In genomic region chr20:36607586-36608387, GRCh38 we compare ENCODE assay signal across 10 cellular contexts. TPM values are rescaled to one million over a fixed set of nuclear protein-coding genes. Genes with fewer than 3 reads are reported as not detected.
DNase-seq lines count a peak whose midpoint lies in the region; ATAC-seq, FAIRE-seq and TF ChIP-seq lines count a peak whose summit lies in the region.
"Had no signal": no experiment of that assay in that cellular context is flagged by ENCODE, and none has a peak within 500 bp of the region (broad histone marks: within the 10 kb centered on the region; RNA-seq: fewer than 3 reads in every experiment).

No MANE protein-coding gene starts in this region.

- H3K9me3 ChIP-seq in CD8-positive, alpha-beta memory T cell (ENCODE audit: low read length): no peaks in the 10 kb centered on the region
- no peaks in the 10 kb centered on the region for H3K9me3 ChIP-seq in K562 (replicated peaks; ENCODE audit: control insufficient read depth, insufficient read depth, low read depth, low read length)
- H3K9me3 ChIP-seq: gastroesophageal sphincter had no signal

- peaks cover 0 to 67% (median 4%) of the 10 kb centered on the region in 3 donors for H3K36me3 Mint-ChIP-seq in CD8-positive, alpha-beta memory T cell
- peaks cover 39% of the 10 kb centered on the region for H3K36me3 Mint-ChIP-seq in nephron (ENCODE audit: low read depth)

- peaks cover 32% of the 10 kb centered on the region for H3K36me3 ChIP-seq in CD8-positive, alpha-beta memory T cell (ENCODE audit: insufficient read depth, low read length)
- H3K36me3 ChIP-seq in KMS-11 (ENCODE audit: insufficient read depth) (peaks cover 20% of the 10 kb centered on the region; the same call in 1 of the 2 replicates), K562 (ENCODE audit: control insufficient read depth, insufficient read depth, low read length) (peaks cover 49% of the 10 kb centered on the region)

- POLR2A ChIA-PET in CD8-positive, alpha-beta memory T cell (lab: Charles Lee): interaction anchor here (0.7 kb wide), 1 partner anchor 29 kb away, joined by 4 read pairs; no protein-coding TSS in a partner anchor
- POLR2A ChIA-PET in K562 (lab: Yijun Ruan, JAX): no interaction called here

- CTCF ChIA-PET in CD8-positive, alpha-beta memory T cell (lab: Charles Lee): interaction anchor here (1.0 to 2.8 kb wide), 3 partner anchors 9 to 22 kb away, joined by 3 to 9 read pairs (median 3); no protein-coding TSS in a partner anchor
- CTCF ChIA-PET in K562 (lab: Yijun Ruan, JAX; ENCODE audit: low intra/inter-chr PET ratio): no interaction called here

- no peaks in the 10 kb centered on the region for H3K27me3 ChIP-seq in CD8-positive, alpha-beta memory T cell (ENCODE audit: insufficient read depth, low read length, poor library complexity, severe bottlenecking)
- no peaks in the 10 kb centered on the region for H3K27me3 ChIP-seq in KMS-11 (ENCODE audit: insufficient read depth, low read depth)
- H3K27me3 ChIP-seq in K562 (ENCODE audit: control insufficient read depth in 2 of 2, insufficient read depth in 2 of 2, low read length in 2 of 2): no peaks in the 10 kb centered on the region
- H3K27me3 ChIP-seq: gastroesophageal sphincter had no signal

- ATAC-seq in K562 (no peak), GM21737 (IDR thresholded peaks at IDR 0.05; ENCODE audit: unreplicated experiment) (no peak)
- ATAC-seq: gastroesophageal sphincter had no signal

- no peaks in the 10 kb centered on the region for H3K9me3 Mint-ChIP-seq in CD8-positive, alpha-beta memory T cell
- H3K9me3 Mint-ChIP-seq in nephron: no peaks in the 10 kb centered on the region

- H2AFZ ChIP-seq in KMS-11 (ENCODE audit: low read depth) (no peak overlapping the region), K562 (ENCODE audit: low read depth, low read length) (no peak overlapping the region)

- H3K4me2 ChIP-seq in KMS-11 (peak overlapping the region; percentile 92), K562 (ENCODE audit: insufficient read depth, low read length) (no peak overlapping the region)

- no peak for TF ChIP-seq RAD21 in K562 (CRISPR knock-in tag; conservative IDR thresholded peaks at IDR 0.05 in 1 of 2, IDR thresholded peaks at IDR 0.05 in 1 of 2)

- intact Hi-C loops in K562 (cut with micrococcal nuclease): no loop called here

- peaks cover 0 to 1% of the 10 kb centered on the region in 2 donors for H3K27me3 Mint-ChIP-seq in CD8-positive, alpha-beta memory T cell
- no peaks in the 10 kb centered on the region for H3K27me3 Mint-ChIP-seq in nephron (ENCODE audit: low read depth)

- no peak for TF ChIP-seq POLR2A in K562 (conservative IDR thresholded peaks at IDR 0.05)

- no peak overlapping the region for H3K27ac ChIP-seq in CD8-positive, alpha-beta memory T cell (ENCODE audit: low read depth, low read length)
- peak overlapping the region; percentile 84; the same call in 1 of the 2 replicates for H3K27ac ChIP-seq in KMS-11
- peak overlapping the region; percentile 37; the same call in 2 of the 3 replicates for H3K27ac ChIP-seq in K562 (ENCODE audit: extremely low read depth, low read depth, low read length)

- no peaks in the 10 kb centered on the region for H3K9me1 ChIP-seq in K562 (ENCODE audit: control insufficient read depth, insufficient read depth, low read length)

- FAIRE-seq in K562 (lab: Jason Lieb, UNC): peak; percentile 23

- TF ChIP-seq CTCF in KMS-11 (conservative IDR thresholded peaks at IDR 0.05; ENCODE audit: low read depth, low read length) (no peak), K562 (IDR thresholded peaks at IDR 0.05 in 2 of 3, conservative IDR thresholded peaks at IDR 0.05 in 1 of 3; ENCODE audit: insufficient read depth in 2 of 3, low read depth in 1 of 3, low read length in 3 of 3) (no peak), nephron (IDR thresholded peaks at IDR 0.05; ENCODE audit: unreplicated experiment in 3 of 3) (no peak)

- H3K9ac ChIP-seq in KMS-11: peak overlapping the region; percentile 86; the same call in 1 of the 2 replicates
- H3K9ac ChIP-seq in K562 (ENCODE audit: insufficient read depth in 1 of 2, low read depth in 2 of 2, low read length in 2 of 2): 0 out of 4 replicates have a peak overlapping the region, but pooled peaks have one; percentile 40 to 94

- H3K4me1 ChIP-seq in CD8-positive, alpha-beta memory T cell (ENCODE audit: insufficient read depth, low read length): peaks cover 27% of the 10 kb centered on the region
- peaks cover 32% of the 10 kb centered on the region for H3K4me1 ChIP-seq in KMS-11 (ENCODE audit: low read depth, poor library complexity, severe bottlenecking)
- peaks cover 8 to 10% of the 10 kb centered on the region in 2 experiments for H3K4me1 ChIP-seq in K562 (replicated peaks in 1 of 2; ENCODE audit: control insufficient read depth in 2 of 2, insufficient read depth in 2 of 2, low read length in 2 of 2)

- 91% methylated on average over 7 of the region's 7 CpGs for WGBS in K562 (ENCODE audit: insufficient coverage, low coverage, missing lambda C conversion rate)

- peaks cover 27 to 54% (median 38%) of the 10 kb centered on the region in 3 donors for H3K4me1 Mint-ChIP-seq in CD8-positive, alpha-beta memory T cell
- H3K4me1 Mint-ChIP-seq in nephron: peaks cover 25% of the 10 kb centered on the region

- H4K20me1 ChIP-seq in KMS-11 (ENCODE audit: insufficient read depth) (peaks cover 8% of the 10 kb centered on the region; the same call in 1 of the 2 replicates), K562 (replicated peaks; ENCODE audit: control insufficient read depth, insufficient read depth, low read length) (peaks cover 7% of the 10 kb centered on the region)

- H3K4me3 Mint-ChIP-seq in CD8-positive, alpha-beta memory T cell: peak overlapping the region; percentile 97 to 99 (median 98)
- H3K4me3 Mint-ChIP-seq in nephron: peak overlapping the region; percentile 98

- H3K4me3 ChIP-seq in CD8-positive, alpha-beta memory T cell (ENCODE audit: low read length): no peak overlapping the region
- H3K4me3 ChIP-seq in KMS-11 (IDR thresholded peaks at IDR 0.05; ENCODE audit: insufficient read depth, low read depth, low read length) (no peak overlapping the region), K562 (peak overlapping the region; percentile 98; the same call in 1 of the 2 replicates)

- no peak for DNase-seq in CD8-positive, alpha-beta memory T cell
- DNase-seq in K562 (ENCODE audit: extremely low read depth in 1 of 4, low spot score in 3 of 4) (no peak), NCI-H2171 (lab: John Stamatoyannopoulos, UW) (no peak), NCI-H774 (lab: John Stamatoyannopoulos, UW) (no peak)
- DNase-seq in stimulated activated CD4-positive, alpha-beta T cell treated with anti-CD3 and anti-CD28 coated beads, Interleukin-4, amount 100 ng/mL, for 4 hours: no peak
- DNase-seq: NCI-H2227 treated with DMSO at 0.1 percent for 48 hours had no signal

- BruUV-seq in K562 (replicated peaks; lab: Mats Ljungman, UMichigan): no TSS peak

- peak overlapping the region; percentile 63 to 98 (median 96) for H3K27ac Mint-ChIP-seq in CD8-positive, alpha-beta memory T cell
- H3K27ac Mint-ChIP-seq in nephron: peak overlapping the region in 2 of 3 experiments; percentile 41 to 48

- H3K79me2 ChIP-seq in KMS-11 (ENCODE audit: insufficient read depth, low read depth): peaks cover 49% of the 10 kb centered on the region
- peaks cover 31% of the 10 kb centered on the region for H3K79me2 ChIP-seq in K562 (ENCODE audit: control insufficient read depth, insufficient read depth, low read length)

- no peak for TF ChIP-seq EP300 in K562 (IDR thresholded peaks at IDR 0.05; ENCODE audit: low read length)

- in situ Hi-C loops in K562 (cut with MboI): no loop called here

RNA-seq across cellular contexts. Expression of gene RAB5IF, which starts 2.2 kb away (rescaled TPM):
- total RNA-seq in CD8-positive, alpha-beta memory T cell: 100 to 1,000 TPM; 159 to 173 TPM
- 180 TPM for polyA plus RNA-seq in CD8-positive, alpha-beta memory T cell
- 57.8 and 77.5 TPM in 2 replicates for total RNA-seq in K562 (2011; cell fraction: chromatin; rRNA removed; ENCODE audit: low replicate concordance)
- 69.7 and 82.4 TPM in 2 replicates for total RNA-seq in K562 (2011; cell fraction: nucleolus; rRNA removed)
- total RNA-seq in K562 (2011; cell fraction: nucleoplasm; rRNA removed): 92.3 and 125 TPM in 2 replicates
- total RNA-seq in K562 (2014; rRNA removed) (135 and 141 TPM in 2 replicates), K562 (2014; rRNA removed; fragmentation: Illumina TruSeq; extraction: Trizol) (151 and 169 TPM in 2 replicates), K562 (2015; rRNA removed; fragmentation: Illumina TruSeq; extraction: Trizol) (112 and 119 TPM in 2 replicates), K562 (2021) (134 and 144 TPM in 2 replicates)
- polyA plus RNA-seq in K562 (2011; rRNA removed) (155 and 198 TPM in 2 replicates), K562 (2014; fragmentation: Illumina TruSeq; extraction: Trizol) (103 and 118 TPM in 2 replicates), K562 (2014; fragmentation: Nextera tagmentation; extraction: Ambion mirVana) (10 to 100 TPM; 26.5 to 41.9 TPM), K562 (2014; rRNA removed) (160 and 170 TPM in 2 replicates)
- 141 and 162 TPM in 2 replicates for polyA plus RNA-seq in K562 (2011; cell fraction: cytosol; rRNA removed)
- polyA plus RNA-seq in K562 (2011; cell fraction: nucleus; rRNA removed): 76.1 and 88.4 TPM in 2 replicates
- 131 and 132 TPM in 2 replicates for polyA plus RNA-seq in K562 (2012)
- 74.3 and 86.9 TPM in 2 replicates for polyA minus RNA-seq in K562 (2011; rRNA and poly(A)+ RNA removed)
- polyA minus RNA-seq in K562 (2011; cell fraction: cytosol; rRNA and poly(A)+ RNA removed): 42.4 and 44.9 TPM in 2 replicates
- polyA minus RNA-seq in K562 (2011; cell fraction: nucleus; rRNA and poly(A)+ RNA removed): 10.0 and 15.3 TPM in 2 replicates

RNA-seq across cellular contexts. Expression of gene TGIF2, which starts 34.4 kb away (rescaled TPM):
- total RNA-seq in CD8-positive, alpha-beta memory T cell: 10 to 100 TPM; 46.1 to 49.8 TPM
- 24.6 TPM for polyA plus RNA-seq in CD8-positive, alpha-beta memory T cell
- total RNA-seq in K562 (2011; cell fraction: chromatin; rRNA removed; ENCODE audit: low replicate concordance): 16.8 and 24.0 TPM in 2 replicates
- total RNA-seq in K562 (2011; cell fraction: nucleolus; rRNA removed): 16.2 and 17.7 TPM in 2 replicates
- 17.2 and 17.8 TPM in 2 replicates for total RNA-seq in K562 (2011; cell fraction: nucleoplasm; rRNA removed)
- 12.9 and 17.1 TPM in 2 replicates for total RNA-seq in K562 (2014; rRNA removed)
- 13.1 and 13.4 TPM in 2 replicates for total RNA-seq in K562 (2014; rRNA removed; fragmentation: Illumina TruSeq; extraction: Trizol)
- total RNA-seq in K562 (2015; rRNA removed; fragmentation: Illumina TruSeq; extraction: Trizol): 13.6 and 14.5 TPM in 2 replicates
- 22.5 and 27.8 TPM in 2 replicates for total RNA-seq in K562 (2021)
- 15.5 and 17.5 TPM in 2 replicates for polyA plus RNA-seq in K562 (2011; rRNA removed)
- 18.5 and 31.2 TPM in 2 replicates for polyA plus RNA-seq in K562 (2011; cell fraction: cytosol; rRNA removed)
- polyA plus RNA-seq in K562 (2011; cell fraction: nucleus; rRNA removed): 8.7 and 10.9 TPM in 2 replicates
- 7.4 and 8.6 TPM in 2 replicates for polyA plus RNA-seq in K562 (2012)
- 19.5 and 23.7 TPM in 2 replicates for polyA plus RNA-seq in K562 (2014; fragmentation: Illumina TruSeq; extraction: Trizol)
- 10 to 100 TPM in 1 of 2 experiments, 1 to 10 TPM in 1; 6.8 to 15.7 TPM for polyA plus RNA-seq in K562 (2014; fragmentation: Nextera tagmentation; extraction: Ambion mirVana)
- 18.4 and 20.7 TPM in 2 replicates for polyA plus RNA-seq in K562 (2014; rRNA removed)
- 12.1 and 14.6 TPM in 2 replicates for polyA minus RNA-seq in K562 (2011; rRNA and poly(A)+ RNA removed)
- 11.8 and 12.9 TPM in 2 replicates for polyA minus RNA-seq in K562 (2011; cell fraction: cytosol; rRNA and poly(A)+ RNA removed)
- polyA minus RNA-seq in K562 (2011; cell fraction: nucleus; rRNA and poly(A)+ RNA removed): 3.2 and 5.0 TPM in 2 replicates

RNA-seq across cellular contexts. Expression of gene SLA2, which starts 38.2 kb away (rescaled TPM):
- total RNA-seq in CD8-positive, alpha-beta memory T cell: 10 to 100 TPM; 47.8 to 51.2 TPM
- 15.0 TPM for polyA plus RNA-seq in CD8-positive, alpha-beta memory T cell
- total RNA-seq in K562 (2011; cell fraction: chromatin; rRNA removed; ENCODE audit: low replicate concordance): 0.21 TPM in 1 of 2 replicates, not detected in the other
- total RNA-seq in K562 (2011; cell fraction: nucleolus; rRNA removed): not detected in 2 replicates
- not detected in 2 replicates for total RNA-seq in K562 (2011; cell fraction: nucleoplasm; rRNA removed)
- total RNA-seq in K562 (2014; rRNA removed): not detected in 2 replicates
- total RNA-seq in K562 (2014; rRNA removed; fragmentation: Illumina TruSeq; extraction: Trizol): not detected in 2 replicates
- 0.07 and 0.08 TPM in 2 replicates for total RNA-seq in K562 (2015; rRNA removed; fragmentation: Illumina TruSeq; extraction: Trizol)
- 0.07 and 0.13 TPM in 2 replicates for total RNA-seq in K562 (2021)
- polyA plus RNA-seq in K562 (2011; rRNA removed): not detected in 2 replicates
- 0.03 and 0.06 TPM in 2 replicates for polyA plus RNA-seq in K562 (2011; cell fraction: cytosol; rRNA removed)
- polyA plus RNA-seq in K562 (2011; cell fraction: nucleus; rRNA removed): 0.04 TPM in 1 of 2 replicates, not detected in the other
- 0.08 and 0.09 TPM in 2 replicates for polyA plus RNA-seq in K562 (2012)
- 0.07 TPM in 1 of 2 replicates, not detected in the other for polyA plus RNA-seq in K562 (2014; fragmentation: Illumina TruSeq; extraction: Trizol)
- polyA plus RNA-seq in K562 (2014; fragmentation: Nextera tagmentation; extraction: Ambion mirVana): not detected
- polyA plus RNA-seq in K562 (2014; rRNA removed): not detected in 2 replicates
- polyA minus RNA-seq in K562 (2011; rRNA and poly(A)+ RNA removed): 0.06 TPM in 1 of 2 replicates, not detected in the other
- not detected in 2 replicates for polyA minus RNA-seq in K562 (2011; cell fraction: cytosol; rRNA and poly(A)+ RNA removed)
- polyA minus RNA-seq in K562 (2011; cell fraction: nucleus; rRNA and poly(A)+ RNA removed): not detected in 2 replicates

Comparison
In these comparisons a context has a peak if more than half of its experiments do, and no peak if none do; other contexts are left out.
1. RNA of gene SLA2, which starts 38.2 kb away (total RNA-seq): 47.8 to 51.2 TPM in CD8-positive, alpha-beta memory T cell; 0.07 to 0.21 TPM in K562; every median in the first group is over 10 times any median in the second.